In the genomic region with DNA sequence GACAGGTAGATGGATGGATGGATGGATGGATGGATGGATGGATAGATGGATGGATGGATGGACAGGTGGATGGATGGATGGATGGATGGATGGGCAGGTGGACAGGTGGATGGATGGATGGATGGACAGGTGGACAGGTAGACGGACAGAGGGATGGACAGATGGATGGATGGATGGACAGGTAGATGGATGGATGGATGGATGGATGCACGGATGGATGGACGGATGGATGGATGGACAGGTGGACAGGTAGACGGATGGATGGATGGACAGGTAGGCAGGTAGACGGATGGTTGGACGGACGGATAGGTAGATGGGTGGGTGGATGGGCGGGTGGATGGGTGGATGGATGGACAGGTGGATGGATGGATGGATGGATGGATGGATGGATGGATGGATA, we compare ENCODE assay signal across 19 cellular contexts. TPM values are rescaled to one million over a fixed set of nuclear protein-coding genes. Genes with fewer than 3 reads are reported as not detected.
DNase-seq lines count a peak whose midpoint lies in the region; ATAC-seq and TF ChIP-seq lines count a peak whose summit lies in the region.
"Had no signal": no experiment of that assay in that cellular context is flagged by ENCODE, and none has a peak within 500 bp of the region (broad histone marks: within the 10 kb centered on the region; RNA-seq: fewer than 3 reads in every experiment).

No MANE protein-coding gene starts in this region.

- TF ChIP-seq POLR2A in spleen (IDR thresholded peaks at IDR 0.05) (no peak), esophagus muscularis mucosa (IDR thresholded peaks at IDR 0.05; ENCODE audit: low read depth) (no peak)

- no peak for TF ChIP-seq EP300 in esophagus muscularis mucosa (IDR thresholded peaks at IDR 0.05)

- H3K4me1 ChIP-seq in HEK293 (ENCODE audit: control insufficient read depth, insufficient read depth, low read length): no peaks in the 10 kb centered on the region
- peaks cover 9% of the 10 kb centered on the region for H3K4me1 ChIP-seq in RWPE2 (ENCODE audit: insufficient read depth, poor library complexity, severe bottlenecking)
- H3K4me1 ChIP-seq in lower lobe of right lung: no peaks in the 10 kb centered on the region
- peaks cover 0 to 8% (median 0%) of the 10 kb centered on the region in 6 donors for H3K4me1 ChIP-seq in spleen
- H3K4me1 ChIP-seq in esophagus muscularis mucosa: no peaks in the 10 kb centered on the region

- H3K27ac ChIP-seq in HEK293 (ENCODE audit: extremely low read depth, low read depth, low read length) (no peak overlapping the region), RWPE2 (ENCODE audit: poor library complexity, severe bottlenecking) (no peak overlapping the region), lower lobe of right lung (no peak overlapping the region), spleen (no peak overlapping the region), esophagus muscularis mucosa (replicated peaks in 1 of 4) (no peak overlapping the region)
- H3K27ac ChIP-seq: C4-2B, SK-N-MC had no signal

- CTCF ChIA-PET in HEK293 (lab: Yijun Ruan, JAX): no interaction called here

- no peaks in the 10 kb centered on the region for H3K9me3 ChIP-seq in HEK293 (ENCODE audit: control insufficient read depth, insufficient read depth, low read depth, low read length)
- H3K9me3 ChIP-seq in RWPE2 (ENCODE audit: severe bottlenecking): no peaks in the 10 kb centered on the region
- no peaks in the 10 kb centered on the region for H3K9me3 ChIP-seq in lower lobe of right lung
- H3K9me3 ChIP-seq in spleen: peaks cover 0 to 8% (median 0%) of the 10 kb centered on the region in 8 donors
- peaks cover 0 to 7% (median 0%) of the 10 kb centered on the region in 4 donors for H3K9me3 ChIP-seq in esophagus muscularis mucosa

- POLR2A ChIA-PET in HEK293 (lab: Yijun Ruan, JAX): interaction anchor here (1.0 kb wide), 1 partner anchor 46 kb away, joined by 3 read pairs; no protein-coding TSS in a partner anchor

- TF ChIP-seq CTCF in HEK293 (tag by site-specific recombination; IDR thresholded peaks at IDR 0.05): no peak
- no peak for TF ChIP-seq CTCF in RWPE2 (IDR thresholded peaks at IDR 0.05; ENCODE audit: poor library complexity, severe bottlenecking)
- no peak for TF ChIP-seq CTCF in lower lobe of right lung (IDR thresholded peaks at IDR 0.05)
- no peak for TF ChIP-seq CTCF in spleen (IDR thresholded peaks at IDR 0.05 in 8 of 11, conservative IDR thresholded peaks at IDR 0.05 in 3 of 11)
- TF ChIP-seq CTCF in esophagus muscularis mucosa (IDR thresholded peaks at IDR 0.05): no peak

- ATAC-seq in RWPE2 (ENCODE audit: low read depth): no peak
- no peak for ATAC-seq in lower lobe of right lung

- H3K27me3 ChIP-seq in RWPE2 (ENCODE audit: insufficient read depth, poor library complexity, severe bottlenecking) (no peaks in the 10 kb centered on the region), lower lobe of right lung (ENCODE audit: low read depth) (no peaks in the 10 kb centered on the region), spleen (replicated peaks in 1 of 7) (peaks cover 0 to 54% (median 0%) of the 10 kb centered on the region in 7 donors), esophagus muscularis mucosa (peaks cover 0 to 19% (median 2%) of the 10 kb centered on the region in 4 donors)

- WGBS in spleen, 5 donors: 92 to 98% (median 93%) methylated on average over 8 of the region's 8 CpGs
- 91% methylated on average over 8 of the region's 8 CpGs for WGBS in esophagus muscularis mucosa

- H3K36me3 ChIP-seq in HEK293 (ENCODE audit: control insufficient read depth in 2 of 2, insufficient read depth in 1 of 2, low read length in 2 of 2): no peaks in the 10 kb centered on the region
- peaks cover 22% of the 10 kb centered on the region for H3K36me3 ChIP-seq in RWPE2 (ENCODE audit: low read depth)
- H3K36me3 ChIP-seq in lower lobe of right lung: peaks cover 31% of the 10 kb centered on the region
- H3K36me3 ChIP-seq in spleen: peaks cover 0 to 31% (median 2%) of the 10 kb centered on the region in 6 donors
- peaks cover 2 to 38% (median 26%) of the 10 kb centered on the region in 4 donors for H3K36me3 ChIP-seq in esophagus muscularis mucosa

- intact Hi-C loops in lower lobe of right lung (cut with DNase I) (no loop called here), spleen (cut with DNase I; ENCODE audit: low total_unique reads) (no loop called here), esophagus muscularis mucosa (cut with DNase I) (no loop called here)

- DNase-seq in RWPE2 (ENCODE audit: low spot score) (peak; percentile 18), lower lobe of right lung (peak; percentile 10), spleen (peak; percentile 9), esophagus muscularis mucosa (ENCODE audit: extremely low spot score) (no peak), DMS153 treated with DMSO at 0.1 percent for 48 hours (lab: John Stamatoyannopoulos, UW; ENCODE audit: unreplicated experiment) (no peak), GM19240 (ENCODE audit: insufficient read length, low spot score) (no peak)
- DNase-seq: ACHN, AML-193, DMS79 treated with DMSO at 0.1 percent for 48 hours, KG1, NCI-H1417, NCI-H187, NCI-H2227 treated with DMSO at 0.1 percent for 48 hours, NCI-H510A treated with DMSO at 0.1 percent for 48 hours, NCI-H774, SHP77 had no signal

- H3K4me3 ChIP-seq in HEK293 (ENCODE audit: low read depth, low read length) (no peak overlapping the region), RWPE2 (ENCODE audit: severe bottlenecking) (no peak overlapping the region), lower lobe of right lung (no peak overlapping the region), spleen (no peak overlapping the region), esophagus muscularis mucosa (no peak overlapping the region)
- H3K4me3 ChIP-seq: SK-N-MC had no signal

TF ChIP-seq in HEK293, 187 proteins besides CTCF, POLR2A, EP300 and RAD21:
- TF ChIP-seq ZNF366 (tag by site-specific recombination; conservative IDR thresholded peaks at IDR 0.05) (peak; percentile 68), ZNF843 (tag by site-specific recombination; IDR thresholded peaks at IDR 0.05) (no peak)

RNA-seq across cellular contexts. Expression of gene PDGFB, which starts 24.3 kb away (rescaled TPM):
- total RNA-seq in lower lobe of right lung (30.5 TPM), spleen (10 to 100 TPM in 2 of 7 donors, 1 to 10 TPM in 5; 2.4 to 20.5 (median 9.3) TPM), esophagus muscularis mucosa (10 to 100 TPM; 12.3 to 25.4 (median 18.8) TPM)
- polyA plus RNA-seq in spleen: 1 to 10 TPM; 1.7 to 8.2 (median 2.0) TPM

Comparison
In these comparisons a context has a peak if more than half of its experiments do, and no peak if none do; other contexts are left out.
1. DNase-seq: peak in RWPE2 (single experiment), lower lobe of right lung (single experiment) and spleen (single experiment); none in esophagus muscularis mucosa (single experiment), DMS153 treated with DMSO at 0.1 percent for 48 hours (single experiment) and GM19240 (single experiment).